ENCODE assay signal across 7 cellular contexts in genomic region chr3:65509423-65509794, GRCh38.
A peak's percentile ranks its signal among the peaks of the same experiment; 100 is the strongest.
DNase-seq lines count a peak whose midpoint lies in the region; TF ChIP-seq lines count a peak whose summit lies in the region.
"Not testable (repeated sequence)": the region's sequence is repeated elsewhere in the genome, so short reads cannot be mapped to it uniquely, and the experiment has no call there.

No MANE protein-coding gene starts in this region.

- not testable (repeated sequence) for H3K27me3 ChIP-seq in ascending aorta; smooth muscle cell (ENCODE audit: low read depth)

- H3K4me3 Mint-ChIP-seq in nephron, result peak overlapping the region; percentile 78 to 88 (median 87)

- TF ChIP-seq CTCF in HEK293 (tag by site-specific recombination; IDR thresholded peaks at IDR 0.05); ascending aorta (IDR thresholded peaks at IDR 0.05); coronary artery (IDR thresholded peaks at IDR 0.05); fibroblast of pulmonary artery (IDR thresholded peaks at IDR 0.05; ENCODE audit: low read length, missing control alignments); nephron (IDR thresholded peaks at IDR 0.05; ENCODE audit: unreplicated experiment in 3 of 3); smooth muscle cell (IDR thresholded peaks at IDR 0.05; ENCODE audit: borderline replicate concordance, insufficient read depth, poor library complexity, severe bottlenecking): not testable (repeated sequence)

- peaks cover 10% of the 10 kb centered on the region for H4K20me1 ChIP-seq in smooth muscle cell (ENCODE audit: low read depth)

- H3K4me1 ChIP-seq in HEK293 (ENCODE audit: control insufficient read depth, insufficient read depth, low read length); ascending aorta; smooth muscle cell (ENCODE audit: low read depth): not testable (repeated sequence)

- H3K4me2 ChIP-seq in smooth muscle cell, result peak overlapping the region; percentile 79

- intact Hi-C loops in ascending aorta (cut with DNase I), result not testable (repeated sequence)

- H3F3A ChIP-seq in smooth muscle cell (ENCODE audit: low read depth), result not testable (repeated sequence)

- peak overlapping the region; percentile 68 to 88 (median 81) for H3K27ac Mint-ChIP-seq in nephron

- not testable (repeated sequence) for H3K27me3 Mint-ChIP-seq in nephron (ENCODE audit: low read depth)

- H3K9me3 Mint-ChIP-seq in nephron, result peaks cover 13% of the 10 kb centered on the region

- CTCF ChIA-PET in HEK293 (lab: Yijun Ruan, JAX), result not testable (repeated sequence)

- 20% methylated on average over 22 of the region's 24 CpGs for WGBS in smooth muscle cell (ENCODE audit: low lambda C conversion rate)

- not testable (repeated sequence) for H3K4me3 ChIP-seq in HEK293 (ENCODE audit: low read depth, low read length)
- H3K4me3 ChIP-seq in ascending aorta, result peak overlapping the region; percentile 23 to 40
- peak overlapping the region; percentile 59 for H3K4me3 ChIP-seq in coronary artery
- peak overlapping the region; percentile 43 for H3K4me3 ChIP-seq in fibroblast of pulmonary artery (replicated peaks; ENCODE audit: low read depth, low read length)
- peak overlapping the region; percentile 36 for H3K4me3 ChIP-seq in iPS-11a (ENCODE audit: low read depth, low read length)
- H3K4me3 ChIP-seq in smooth muscle cell, result peak overlapping the region; percentile 56

- H3K4me1 Mint-ChIP-seq in nephron, result not testable (repeated sequence)

- peak overlapping the region; percentile 29 for H3K9ac ChIP-seq in smooth muscle cell (ENCODE audit: low read depth)

- DNase-seq in ascending aorta (ENCODE audit: low spot score in 2 of 2); coronary artery (ENCODE audit: low spot score); fibroblast of pulmonary artery (ENCODE audit: low read depth); smooth muscle cell (lab: John Stamatoyannopoulos, UW; ENCODE audit: unreplicated experiment): not testable (repeated sequence)

- POLR2A ChIA-PET in HEK293 (lab: Yijun Ruan, JAX), result not testable (repeated sequence)

- peaks cover 13% of the 10 kb centered on the region for H3K36me3 Mint-ChIP-seq in nephron (ENCODE audit: low read depth)

- H3K27ac ChIP-seq in HEK293 (ENCODE audit: extremely low read depth, low read depth, low read length), result peak overlapping the region; percentile 1; the same call in 1 of the 2 replicates
- H3K27ac ChIP-seq in ascending aorta, coronary artery: not testable (repeated sequence)
- H3K27ac ChIP-seq in smooth muscle cell (ENCODE audit: low read depth), result peak overlapping the region; percentile 15

- peak overlapping the region; percentile 50 for H2AFZ ChIP-seq in smooth muscle cell (ENCODE audit: low read depth)

- not testable (repeated sequence) for H3K36me3 ChIP-seq in HEK293 (ENCODE audit: control insufficient read depth in 2 of 2, insufficient read depth in 1 of 2, low read length in 2 of 2); ascending aorta; smooth muscle cell (ENCODE audit: low read depth)

- not testable (repeated sequence) for H3K9me3 ChIP-seq in HEK293 (ENCODE audit: control insufficient read depth, insufficient read depth, low read depth, low read length); ascending aorta; smooth muscle cell (replicated peaks; ENCODE audit: low read depth)

- not testable (repeated sequence) for H3K79me2 ChIP-seq in smooth muscle cell (ENCODE audit: low read depth)
